Comparison of ENCODE assay signal across 8 cellular contexts in genomic region chr10:72322280-72323058, GRCh38. TPM values are rescaled to one million over a fixed set of nuclear protein-coding genes. Genes with fewer than 3 reads are reported as not detected.
A peak's percentile ranks its signal among the peaks of the same experiment; 100 is the strongest.
DNase-seq lines count a peak whose midpoint lies in the region; ATAC-seq and TF ChIP-seq lines count a peak whose summit lies in the region.

No MANE protein-coding gene starts in this region.

- H3K27ac ChIP-seq in CD8-positive, alpha-beta T cell (ENCODE audit: low read depth, low read length) = no peak overlapping the region
- H3K27ac ChIP-seq in SK-N-MC = peak overlapping the region; percentile 98; the same call in 1 of the 2 replicates

- no peak overlapping the region for H3K4me3 ChIP-seq in CD8-positive, alpha-beta T cell (ENCODE audit: low read depth, low read length)
- H3K4me3 ChIP-seq in SK-N-MC = no peak overlapping the region

- no peak for TF ChIP-seq CTCF in CD8-positive, alpha-beta T cell (IDR thresholded peaks at IDR 0.05)

- no peaks in the 10 kb centered on the region for H3K36me3 Mint-ChIP-seq in CD8-positive, alpha-beta T cell
- H3K36me3 Mint-ChIP-seq in activated naive CD4-positive, alpha-beta T cell treated with anti-CD3 and anti-CD28 coated beads, Interleukin-2, amount 50 U/mL, for 24 hours = peaks cover 4% of the 10 kb centered on the region
- H3K36me3 Mint-ChIP-seq in natural killer cell treated with Interleukin-12 subunit alpha and Interleukin-12 subunit beta and Interleukin-15 and Interleukin-18, amount 100 ng/mL, for 72 hours = peaks cover 4% of the 10 kb centered on the region

- intact Hi-C loops in CD8-positive, alpha-beta T cell (cut with DNase I, micrococcal nuclease) = no loop called here

- H3K36me3 ChIP-seq in CD8-positive, alpha-beta T cell (ENCODE audit: insufficient read depth, low read length) = no peaks in the 10 kb centered on the region
- H3K36me3 ChIP-seq in SK-N-MC (ENCODE audit: insufficient read depth, low read length) = no peaks in the 10 kb centered on the region

- CTCF ChIA-PET in CD8-positive, alpha-beta T cell (lab: Charles Lee) = interaction anchor here (1.1 to 5.3 kb wide), 7 partner anchors 13 to 274 kb away, joined by 3 to 42 read pairs (median 4); no protein-coding TSS in a partner anchor

- no peaks in the 10 kb centered on the region for H3K27me3 ChIP-seq in CD8-positive, alpha-beta T cell (ENCODE audit: insufficient read depth, low read length)

- peak overlapping the region; percentile 58 for H3K4me3 Mint-ChIP-seq in CD8-positive, alpha-beta T cell
- peak overlapping the region; percentile 60 for H3K4me3 Mint-ChIP-seq in activated naive CD4-positive, alpha-beta T cell treated with anti-CD3 and anti-CD28 coated beads, Interleukin-2, amount 50 U/mL, for 24 hours
- H3K4me3 Mint-ChIP-seq in natural killer cell treated with Interleukin-12 subunit alpha and Interleukin-12 subunit beta and Interleukin-15 and Interleukin-18, amount 100 ng/mL, for 72 hours = peak overlapping the region; percentile 22

- H3K4me1 ChIP-seq in CD8-positive, alpha-beta T cell (ENCODE audit: insufficient read depth, low read length) = peaks cover 74% of the 10 kb centered on the region

- H3K27me3 Mint-ChIP-seq in CD8-positive, alpha-beta T cell (ENCODE audit: low read depth) = no peaks in the 10 kb centered on the region
- no peaks in the 10 kb centered on the region for H3K27me3 Mint-ChIP-seq in activated naive CD4-positive, alpha-beta T cell treated with anti-CD3 and anti-CD28 coated beads, Interleukin-2, amount 50 U/mL, for 24 hours
- no peaks in the 10 kb centered on the region for H3K27me3 Mint-ChIP-seq in natural killer cell treated with Interleukin-12 subunit alpha and Interleukin-12 subunit beta and Interleukin-15 and Interleukin-18, amount 100 ng/mL, for 72 hours

- H3K9me3 ChIP-seq in CD8-positive, alpha-beta T cell (ENCODE audit: low read length) = no peaks in the 10 kb centered on the region
- no peaks in the 10 kb centered on the region for H3K9me3 ChIP-seq in SK-N-MC (ENCODE audit: low read depth, low read length)

- no peak overlapping the region for H3K9ac ChIP-seq in SK-N-MC (ENCODE audit: insufficient read length)

- POLR2A ChIA-PET in CD8-positive, alpha-beta T cell (lab: Charles Lee) = interaction anchor here (0.8 to 5.8 kb wide), 6 partner anchors 10 to 106 kb away, joined by 3 to 42 read pairs (median 4); partner anchors contain the start of genes ANAPC16, ASCC1 and DDIT4

- ATAC-seq in CD8-positive, alpha-beta T cell = peak; percentile 16
- ATAC-seq in natural killer cell treated with Interleukin-12 subunit alpha and Interleukin-12 subunit beta and Interleukin-15 and Interleukin-18, amount 100 ng/mL, for 72 hours = no peak
- no peak for ATAC-seq in HG02642 (IDR thresholded peaks at IDR 0.05; ENCODE audit: poor library complexity, unreplicated experiment)

- H3K27ac Mint-ChIP-seq in CD8-positive, alpha-beta T cell = peak overlapping the region; percentile 98
- peak overlapping the region; percentile 96 for H3K27ac Mint-ChIP-seq in activated naive CD4-positive, alpha-beta T cell treated with anti-CD3 and anti-CD28 coated beads, Interleukin-2, amount 50 U/mL, for 24 hours
- H3K27ac Mint-ChIP-seq in natural killer cell treated with Interleukin-12 subunit alpha and Interleukin-12 subunit beta and Interleukin-15 and Interleukin-18, amount 100 ng/mL, for 72 hours = peak overlapping the region; percentile 59 to 76

- no peaks in the 10 kb centered on the region for H3K9me3 Mint-ChIP-seq in CD8-positive, alpha-beta T cell
- no peaks in the 10 kb centered on the region for H3K9me3 Mint-ChIP-seq in activated naive CD4-positive, alpha-beta T cell treated with anti-CD3 and anti-CD28 coated beads, Interleukin-2, amount 50 U/mL, for 24 hours
- no peaks in the 10 kb centered on the region for H3K9me3 Mint-ChIP-seq in natural killer cell treated with Interleukin-12 subunit alpha and Interleukin-12 subunit beta and Interleukin-15 and Interleukin-18, amount 100 ng/mL, for 72 hours

- peaks cover 73% of the 10 kb centered on the region for H3K4me1 Mint-ChIP-seq in CD8-positive, alpha-beta T cell (ENCODE audit: low read depth)
- H3K4me1 Mint-ChIP-seq in activated naive CD4-positive, alpha-beta T cell treated with anti-CD3 and anti-CD28 coated beads, Interleukin-2, amount 50 U/mL, for 24 hours = peaks cover 72% of the 10 kb centered on the region
- peaks cover 49 to 50% of the 10 kb centered on the region in 2 donors for H3K4me1 Mint-ChIP-seq in natural killer cell treated with Interleukin-12 subunit alpha and Interleukin-12 subunit beta and Interleukin-15 and Interleukin-18, amount 100 ng/mL, for 72 hours (ENCODE audit: low read depth in 2 of 2)

- peak in 4 of 7 experiments; percentile 57 to 76 (median 66) for DNase-seq in CD8-positive, alpha-beta T cell
- DNase-seq in SK-N-MC (ENCODE audit: low read depth, low spot score) = no peak
- DNase-seq in natural killer cell treated with Interleukin-12 subunit alpha and Interleukin-12 subunit beta and Interleukin-15 and Interleukin-18, amount 100 ng/mL, for 72 hours (ENCODE audit: low spot score) = no peak
- no peak for DNase-seq in midbrain (lab: John Stamatoyannopoulos, UW)
- DNase-seq in COR-L47 (lab: John Stamatoyannopoulos, UW) = no peak
- no peak for DNase-seq in amniotic stem cell (lab: John Stamatoyannopoulos, UW)

RNA-seq across cellular contexts. Expression of gene DNAJB12, which starts 32.2 kb away (rescaled TPM):
- total RNA-seq in CD8-positive, alpha-beta T cell = 10 to 100 TPM; 33.9 to 37.5 TPM
- 10 to 100 TPM; 39.5 to 39.7 TPM for total RNA-seq in natural killer cell treated with Interleukin-12 subunit alpha and Interleukin-12 subunit beta and Interleukin-15 and Interleukin-18, amount 100 ng/mL, for 72 hours

RNA-seq across cellular contexts. Expression of gene DDIT4, which starts 48.7 kb away (rescaled TPM):
- 100 to 1,000 TPM; 351 to 360 TPM for total RNA-seq in CD8-positive, alpha-beta T cell
- total RNA-seq in natural killer cell treated with Interleukin-12 subunit alpha and Interleukin-12 subunit beta and Interleukin-15 and Interleukin-18, amount 100 ng/mL, for 72 hours = 100 to 1,000 TPM; 189 to 207 TPM

Comparison
In these comparisons a context has a peak if more than half of its experiments do, and no peak if none do; other contexts are left out.
1. DNase-seq: peak in CD8-positive, alpha-beta T cell (4 of 7); none in SK-N-MC (single experiment), natural killer cell treated with Interleukin-12 subunit alpha and Interleukin-12 subunit beta and Interleukin-15 and Interleukin-18, amount 100 ng/mL, for 72 hours (single experiment), midbrain (single experiment), COR-L47 (single experiment) and amniotic stem cell (single experiment).
2. Peak in every context shown above with its lines, with median percentiles within 50 percentile points of each other: H3K27ac Mint-ChIP-seq and H3K4me3 Mint-ChIP-seq.